Comparison of ENCODE assay signal across 9 cellular contexts in the genomic region with DNA sequence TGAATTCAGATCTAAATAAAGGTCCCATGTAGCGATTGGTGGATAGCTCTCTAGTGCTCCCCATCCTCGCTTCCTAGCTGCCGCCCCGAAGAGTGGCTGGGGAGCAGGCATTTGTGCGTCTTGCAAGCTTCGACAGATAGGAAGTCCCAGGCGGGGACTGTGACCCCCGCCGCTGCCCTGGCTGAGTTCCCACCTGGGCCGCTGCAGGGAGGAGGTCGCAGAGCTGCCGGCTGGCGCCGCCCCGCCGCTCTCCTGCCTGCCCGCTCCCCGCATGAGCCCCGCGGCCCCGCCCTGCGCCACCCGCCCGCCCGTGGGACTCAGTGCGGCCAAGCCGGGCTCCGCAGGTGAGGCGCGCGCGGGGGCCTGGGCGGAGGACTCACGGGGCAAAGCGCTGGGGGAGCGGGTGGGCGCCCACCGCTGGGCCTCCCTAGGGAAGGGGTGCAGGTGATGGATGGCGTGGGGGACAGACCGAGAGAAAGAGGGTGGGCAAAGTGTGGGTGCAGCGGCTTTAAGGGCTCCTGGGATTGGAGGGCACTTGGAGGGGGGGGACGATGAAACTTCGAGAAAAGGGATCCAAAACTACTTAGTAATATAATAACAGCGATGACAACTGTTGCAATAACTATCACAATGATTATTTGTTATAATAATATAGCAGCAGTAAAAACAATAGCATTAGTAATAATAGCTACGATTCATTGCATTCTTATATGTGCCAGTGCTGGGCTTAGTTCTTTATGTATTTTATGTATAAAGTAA. TPM values are rescaled to one million over a fixed set of nuclear protein-coding genes. Genes with fewer than 3 reads are reported as not detected.
DNase-seq lines count a peak whose midpoint lies in the region; ATAC-seq and TF ChIP-seq lines count a peak whose summit lies in the region.
"Had no signal": no experiment of that assay in that cellular context is flagged by ENCODE, and none has a peak within 500 bp of the region (broad histone marks: within the 10 kb centered on the region; RNA-seq: fewer than 3 reads in every experiment).

A gene (plus strand): TSS at position 80 of the 759 bp plus-strand sequence. CDS start 14,547 bp downstream, outside the sequence.

- H3K9me3 Mint-ChIP-seq in CD8-positive, alpha-beta T cell = no peaks in the 10 kb centered on the region
- H3K9me3 Mint-ChIP-seq in neural progenitor cell = peaks cover 2% of the 10 kb centered on the region
- no peaks in the 10 kb centered on the region for H3K9me3 Mint-ChIP-seq in HFFc6

- TF ChIP-seq CTCF in CD8-positive, alpha-beta T cell (IDR thresholded peaks at IDR 0.05) = no peak
- no peak for TF ChIP-seq CTCF in dorsolateral prefrontal cortex (IDR thresholded peaks at IDR 0.05 in 54 of 56, conservative IDR thresholded peaks at IDR 0.05 in 2 of 56; ENCODE audit: low read depth in 1 of 56, partially characterized antibody in 56 of 56)
- TF ChIP-seq CTCF in neural progenitor cell (IDR thresholded peaks at IDR 0.05) = no peak
- TF ChIP-seq CTCF in HFFc6 (IDR thresholded peaks at IDR 0.05) = no peak

- CTCF ChIA-PET in CD8-positive, alpha-beta T cell (lab: Charles Lee) = interaction anchor here (0.6 to 3.1 kb wide), 2 partner anchors 44 to 86 kb away, joined by 3 to 17 read pairs; no protein-coding TSS in a partner anchor

- H3K27me3 ChIP-seq in CD8-positive, alpha-beta T cell (ENCODE audit: insufficient read depth, low read length) = no peaks in the 10 kb centered on the region
- H3K27me3 ChIP-seq in dorsolateral prefrontal cortex (peaks cover 0 to 12% (median 0%) of the 10 kb centered on the region in 45 donors), neural progenitor cell (peaks cover 14% of the 10 kb centered on the region)

- no peaks in the 10 kb centered on the region for H3K9me3 ChIP-seq in CD8-positive, alpha-beta T cell (ENCODE audit: low read length)
- H3K9me3 ChIP-seq in neural progenitor cell (ENCODE audit: low read depth) = no peaks in the 10 kb centered on the region

- H3K27ac Mint-ChIP-seq in CD8-positive, alpha-beta T cell = no peak within 1 kb of the TSS
- no peak within 1 kb of the TSS for H3K27ac Mint-ChIP-seq in neural progenitor cell
- H3K27ac Mint-ChIP-seq in HFFc6 = no peak within 1 kb of the TSS

- peaks cover 26% of the 10 kb centered on the region for H3K4me1 Mint-ChIP-seq in CD8-positive, alpha-beta T cell (ENCODE audit: low read depth)
- H3K4me1 Mint-ChIP-seq in neural progenitor cell = peaks cover 22% of the 10 kb centered on the region
- H3K4me1 Mint-ChIP-seq in HFFc6 (ENCODE audit: low read depth) = peaks cover 15% of the 10 kb centered on the region

- no peaks in the 10 kb centered on the region for H3K79me2 ChIP-seq in neural progenitor cell (ENCODE audit: low read depth)

- peak within 1 kb of the TSS; percentile 44 for H3K4me2 ChIP-seq in neural progenitor cell

- H2AFZ ChIP-seq in neural progenitor cell (replicated peaks) = peak within 1 kb of the TSS; percentile 75

- DNase-seq in CD8-positive, alpha-beta T cell = peak in 4 of 7 experiments; percentile 27 to 63 (median 36)
- DNase-seq in T follicular helper cell (ENCODE audit: low read depth) = peak; percentile 3
- DNase-seq in dorsolateral prefrontal cortex = peak in 3 of 10 donors; percentile 4 to 52 (median 24)
- DNase-seq in neural progenitor cell (ENCODE audit: low spot score) = peak; percentile 46
- DNase-seq in AG08395 (ENCODE audit: low spot score) = no peak
- DNase-seq in NCI-H446 treated with DMSO at 0.1 percent for 48 hours (lab: John Stamatoyannopoulos, UW) = no peak
- no peak for DNase-seq in HFFc6

- ATAC-seq in CD8-positive, alpha-beta T cell = peak; percentile 67
- ATAC-seq in GM21367 (IDR thresholded peaks at IDR 0.05; ENCODE audit: unreplicated experiment) = no peak

- H3K9ac ChIP-seq in neural progenitor cell = no peak within 1 kb of the TSS

- peaks cover 39% of the 10 kb centered on the region for H3F3A ChIP-seq in neural progenitor cell (ENCODE audit: low read depth)

- peaks cover 18% of the 10 kb centered on the region for H3K4me1 ChIP-seq in CD8-positive, alpha-beta T cell (ENCODE audit: insufficient read depth, low read length)
- peaks cover 29% of the 10 kb centered on the region for H3K4me1 ChIP-seq in neural progenitor cell

- intact Hi-C loops in CD8-positive, alpha-beta T cell (cut with DNase I, micrococcal nuclease) = loop anchor here in 1 of 2 experiments (5.0 kb wide), 1 partner anchor 288 kb away; a partner anchor contains a TSS
- intact Hi-C loops in dorsolateral prefrontal cortex (cut with DNase I) = loop anchor here in 1 of 2 donors (5.0 kb wide), 1 partner anchor 43 kb away; no protein-coding TSS in a partner anchor

- H3K4me3 ChIP-seq in CD8-positive, alpha-beta T cell (ENCODE audit: low read depth, low read length) = peak within 1 kb of the TSS; percentile 37
- H3K4me3 ChIP-seq in dorsolateral prefrontal cortex (peak within 1 kb of the TSS in 58 of 59 donors; percentile 7 to 68 (median 50)), neural progenitor cell (peak within 1 kb of the TSS; percentile 27)

- H3K36me3 Mint-ChIP-seq in CD8-positive, alpha-beta T cell = no peaks in the 10 kb centered on the region
- H3K36me3 Mint-ChIP-seq in neural progenitor cell (no peaks in the 10 kb centered on the region), HFFc6 (ENCODE audit: low read depth) (no peaks in the 10 kb centered on the region)

- POLR2A ChIA-PET in CD8-positive, alpha-beta T cell (lab: Charles Lee) = interaction anchor here (1.2 kb wide), 1 partner anchor 19 kb away, joined by 3 read pairs; no protein-coding TSS in a partner anchor

- H4K20me1 ChIP-seq in neural progenitor cell (ENCODE audit: low read depth) = no peaks in the 10 kb centered on the region

- H3K4me3 Mint-ChIP-seq in CD8-positive, alpha-beta T cell = peak within 1 kb of the TSS; percentile 81
- H3K4me3 Mint-ChIP-seq in neural progenitor cell (no peak within 1 kb of the TSS), HFFc6 (no peak within 1 kb of the TSS; the same call in 1 of the 2 replicates)

- no peaks in the 10 kb centered on the region for H3K27me3 Mint-ChIP-seq in CD8-positive, alpha-beta T cell (ENCODE audit: low read depth)
- H3K27me3 Mint-ChIP-seq in neural progenitor cell (ENCODE audit: insufficient read depth, low read depth) (peaks cover 4% of the 10 kb centered on the region), HFFc6 (ENCODE audit: insufficient read depth) (peaks cover 1% of the 10 kb centered on the region)

- no peak within 1 kb of the TSS for H3K27ac ChIP-seq in CD8-positive, alpha-beta T cell (ENCODE audit: low read depth, low read length)
- H3K27ac ChIP-seq in dorsolateral prefrontal cortex = no peak within 1 kb of the TSS
- H3K27ac ChIP-seq in neural progenitor cell = no peak within 1 kb of the TSS

- no peaks in the 10 kb centered on the region for H3K36me3 ChIP-seq in CD8-positive, alpha-beta T cell (ENCODE audit: insufficient read depth, low read length)
- H3K36me3 ChIP-seq in neural progenitor cell = no peaks in the 10 kb centered on the region

RNA-seq across cellular contexts. Expression of the gene that starts here (rescaled TPM):
- total RNA-seq in CD8-positive, alpha-beta T cell = under 1 TPM in 1 of 2 experiments, not detected in 1; 0.14 TPM
- 1 to 10 TPM in 84 of 120 experiments, under 1 TPM in 36; 0.30 to 2.7 (median 1.2) TPM for total RNA-seq in dorsolateral prefrontal cortex
- total RNA-seq in neural progenitor cell (ENCODE audit: low replicate concordance) = 0.40 TPM in 1 of 2 replicates, not detected in the other
- not detected for total RNA-seq in HFFc6 (2021; fragmentation: NEBNext Ultra II Directional; extraction: Animal tissue kit (Norgen Biotek cat#: 25700))
- total RNA-seq: SK-MEL-5 had no signal

Comparison
In these comparisons a context has a peak if more than half of its experiments do, and no peak if none do; other contexts are left out.
1. Peak in DNase-seq, ATAC-seq and H3K4me3 ChIP-seq in CD8-positive, alpha-beta T cell; RNA of the gene not detected or under 1 TPM.
2. Peak in DNase-seq, H3K4me3 ChIP-seq and H3K4me2 ChIP-seq in neural progenitor cell; RNA of the gene not detected or under 1 TPM.